ENCODE assay signal across 12 cellular contexts in genomic region chr22:37734402-37734700, GRCh38. TPM values are rescaled to one million over a fixed set of nuclear protein-coding genes. Genes with fewer than 3 reads are reported as not detected.
DNase-seq lines count a peak whose midpoint lies in the region; ATAC-seq and TF ChIP-seq lines count a peak whose summit lies in the region.
"Had no signal": no experiment of that assay in that cellular context is flagged by ENCODE, and none has a peak within 500 bp of the region (broad histone marks: within the 10 kb centered on the region; RNA-seq: fewer than 3 reads in every experiment).

No MANE protein-coding gene starts in this region.

- H3F3A ChIP-seq in GM23338 (replicated peaks; ENCODE audit: low read depth) = no peaks in the 10 kb centered on the region

- peak overlapping the region; percentile 72 for H3K27ac ChIP-seq in BLaER1
- H3K27ac ChIP-seq in GM23338 (ENCODE audit: low read depth) = no peak overlapping the region
- peak overlapping the region; percentile 79 to 92 (median 87) for H3K27ac ChIP-seq in stomach

- H3K27me3 Mint-ChIP-seq in GM23338 (ENCODE audit: insufficient read depth, low read depth, poor library complexity) = peaks cover 37% of the 10 kb centered on the region

- H3K4me3 Mint-ChIP-seq in GM23338 = no peak overlapping the region
- H3K4me3 Mint-ChIP-seq: CD8-positive, alpha-beta memory T cell had no signal

- peaks cover 77% of the 10 kb centered on the region for H3K4me1 ChIP-seq in BLaER1
- H3K4me1 ChIP-seq in GM23338 (ENCODE audit: insufficient read depth) = no peaks in the 10 kb centered on the region
- H3K4me1 ChIP-seq in mucosa of stomach (ENCODE audit: control insufficient read depth, insufficient read depth, low read length) = peaks cover 59% of the 10 kb centered on the region
- H3K4me1 ChIP-seq in stomach = peaks cover 27 to 66% (median 45%) of the 10 kb centered on the region in 4 donors

- no peaks in the 10 kb centered on the region for H3K9me2 ChIP-seq in GM23338 (ENCODE audit: insufficient read depth)

- intact Hi-C loops in stomach (cut with DNase I; ENCODE audit: low total_unique reads) = no loop called here

- no peaks in the 10 kb centered on the region for H3K4me1 Mint-ChIP-seq in GM23338
- H3K4me1 Mint-ChIP-seq: CD8-positive, alpha-beta memory T cell had no signal

- H3K36me3 ChIP-seq in BLaER1 = no peaks in the 10 kb centered on the region
- H3K36me3 ChIP-seq in GM23338 (ENCODE audit: insufficient read depth) = no peaks in the 10 kb centered on the region
- no peaks in the 10 kb centered on the region for H3K36me3 ChIP-seq in mucosa of stomach (ENCODE audit: control insufficient read depth, insufficient read depth, low read length)
- no peaks in the 10 kb centered on the region for H3K36me3 ChIP-seq in stomach
- H3K36me3 ChIP-seq: BE2C had no signal

- DNase-seq in GM23338 (ENCODE audit: low spot score) = no peak
- no peak for DNase-seq in stomach
- DNase-seq in GM10248 (ENCODE audit: extremely low spot score) = no peak
- DNase-seq in central memory CD4-positive, alpha-beta T cell = no peak
- no peak for DNase-seq in foreskin fibroblast
- DNase-seq: BE2C; Caco-2; CD8-positive, alpha-beta memory T cell; GF-D8 had no signal

- H4K20me1 ChIP-seq in BLaER1 (no peaks in the 10 kb centered on the region), GM23338 (replicated peaks; ENCODE audit: insufficient read depth) (peaks cover 5% of the 10 kb centered on the region; the same call in 1 of the 2 replicates)

- H3K27me3 ChIP-seq in BLaER1 = no peaks in the 10 kb centered on the region
- H3K27me3 ChIP-seq in GM23338 (ENCODE audit: insufficient read depth) = peaks cover 64% of the 10 kb centered on the region
- H3K27me3 ChIP-seq in mucosa of stomach (ENCODE audit: control insufficient read depth, insufficient read depth, low read length) = no peaks in the 10 kb centered on the region
- H3K27me3 ChIP-seq in stomach = no peaks in the 10 kb centered on the region
- H3K27me3 ChIP-seq: BE2C had no signal

- 20 to 81% (median 39%) methylated on average over 1 to 6 of the region's 6 CpGs for WGBS in stomach, 5 donors

- CTCF ChIA-PET in GM10248 (lab: Yijun Ruan, JAX) = interaction anchor here (1.2 to 1.7 kb wide), 2 partner anchors 33 to 91 kb away, joined by 3 to 5 read pairs; no protein-coding TSS in a partner anchor

- no peak overlapping the region for H2AFZ ChIP-seq in GM23338

- H3K4me2 ChIP-seq in BLaER1 = peak overlapping the region; percentile 45
- no peak overlapping the region for H3K4me2 ChIP-seq in GM23338

- no peaks in the 10 kb centered on the region; the same call in 1 of the 3 replicates for H3K36me3 Mint-ChIP-seq in GM23338 (ENCODE audit: low read depth)

- no peak overlapping the region for H3K27ac Mint-ChIP-seq in GM23338
- H3K27ac Mint-ChIP-seq: CD8-positive, alpha-beta memory T cell had no signal

- no peaks in the 10 kb centered on the region for H3K79me2 ChIP-seq in GM23338 (replicated peaks; ENCODE audit: insufficient read depth)

- no peak for TF ChIP-seq EP300 in stomach (IDR thresholded peaks at IDR 0.05)

- H3K4me3 ChIP-seq in BLaER1 (no peak overlapping the region), GM23338 (no peak overlapping the region), mucosa of stomach (ENCODE audit: low read length) (no peak overlapping the region), stomach (no peak overlapping the region), foreskin fibroblast (ENCODE audit: low read depth in 1 of 2, low read length in 2 of 2) (no peak overlapping the region)

- H3K9ac ChIP-seq in BLaER1 (peak overlapping the region; percentile 51; the same call in 1 of the 2 replicates), mucosa of stomach (ENCODE audit: low read length) (peak overlapping the region; percentile 1)

- TF ChIP-seq CTCF in GM23338 (conservative IDR thresholded peaks at IDR 0.05; ENCODE audit: low read depth in 2 of 2) (no peak), stomach (IDR thresholded peaks at IDR 0.05) (no peak), GM10248 (IDR thresholded peaks at IDR 0.05; ENCODE audit: control extremely low read depth, extremely low read depth, low read depth, missing control alignments) (no peak), foreskin fibroblast (IDR thresholded peaks at IDR 0.05; ENCODE audit: low read depth, low read length) (no peak)

- POLR2A ChIA-PET in GM10248 (lab: Yijun Ruan, JAX) = interaction anchor here (0.6 kb wide), 1 partner anchor 74 kb away, joined by 3 read pairs; the partner anchor contains the start of gene GCAT

- ATAC-seq in GM23338 (peak; percentile 8), GM18498 (IDR thresholded peaks at IDR 0.05; ENCODE audit: unreplicated experiment) (no peak)

- H3K9me3 ChIP-seq in BLaER1 (no peaks in the 10 kb centered on the region), mucosa of stomach (ENCODE audit: control insufficient read depth, low read length) (no peaks in the 10 kb centered on the region), stomach (no peaks in the 10 kb centered on the region)
- H3K9me3 ChIP-seq: BE2C, Caco-2 had no signal

- H3K9me3 Mint-ChIP-seq in GM23338 = no peaks in the 10 kb centered on the region
- H3K9me3 Mint-ChIP-seq: CD8-positive, alpha-beta memory T cell had no signal

- TF ChIP-seq POLR2A in stomach (IDR thresholded peaks at IDR 0.05) = no peak

TF ChIP-seq in GM23338, 12 proteins besides CTCF, POLR2A, EP300 and RAD21 (continues in another document):
- no peak for TF ChIP-seq EZH2 (IDR thresholded peaks at IDR 0.05; ENCODE audit: low read depth, unreplicated experiment)
- TF ChIP-seq ETS1 (IDR thresholded peaks at IDR 0.05) = no peak
- TF ChIP-seq NANOG (IDR thresholded peaks at IDR 0.05; ENCODE audit: borderline replicate concordance) = no peak
- no peak for TF ChIP-seq ZNF331 (CRISPR knock-in tag; IDR thresholded peaks at IDR 0.05; ENCODE audit: low read depth)

RNA-seq across cellular contexts. Expression of gene TRIOBP, which starts 37.5 kb away (rescaled TPM):
- total RNA-seq in GM23338 (2014; rRNA removed; shearing (Covaris generic)) = 41.2 and 48.4 TPM in 2 replicates
- polyA plus RNA-seq in GM23338 (2016; fragmentation: Nextera tagmentation; extraction: Ambion mirVana) (21.4 and 22.6 TPM in 2 replicates), stomach (10 to 100 TPM; 30.6 to 87.8 (median 70.2) TPM)
- total RNA-seq in stomach = 100 to 1,000 TPM in 2 of 5 donors, 10 to 100 TPM in 3; 70.0 to 355 (median 90.6) TPM

RNA-seq across cellular contexts. Expression of gene NOL12, which starts 48.2 kb away (rescaled TPM):
- 18.6 and 22.2 TPM in 2 replicates for total RNA-seq in GM23338 (2014; rRNA removed; shearing (Covaris generic))
- polyA plus RNA-seq in GM23338 (2016; fragmentation: Nextera tagmentation; extraction: Ambion mirVana) (48.5 and 58.8 TPM in 2 replicates), stomach (10 to 100 TPM; 26.6 to 35.4 (median 35.2) TPM)
- total RNA-seq in stomach = 10 to 100 TPM in 4 of 5 donors, 1 to 10 TPM in 1; 9.3 to 64.6 (median 41.5) TPM

RNA-seq across cellular contexts. Expression of gene LGALS1, which starts 58.9 kb away (rescaled TPM):
- total RNA-seq in GM23338 (2014; rRNA removed; shearing (Covaris generic)) = 31.2 and 58.7 TPM in 2 replicates
- polyA plus RNA-seq in GM23338 (2016; fragmentation: Nextera tagmentation; extraction: Ambion mirVana) = 62.5 and 72.6 TPM in 2 replicates
- total RNA-seq in stomach = 100 to 1,000 TPM; 235 to 490 (median 312) TPM
- polyA plus RNA-seq in stomach = 1,000 to 10,000 TPM in 1 of 3 donors, 100 to 1,000 TPM in 2; 596 to 1,435 (median 703) TPM
